20 cellular contexts compared by ENCODE assay signal in genomic region chr9:124594673-124595072, GRCh38.
A peak's percentile ranks its signal among the peaks of the same experiment; 100 is the strongest.
DNase-seq lines count a peak whose midpoint lies in the region; ATAC-seq, FAIRE-seq and TF ChIP-seq lines count a peak whose summit lies in the region.
"Had no signal": no experiment of that assay in that cellular context is flagged by ENCODE, and none has a peak within 500 bp of the region (broad histone marks: within the 10 kb centered on the region; RNA-seq: fewer than 3 reads in every experiment).

No MANE protein-coding gene starts in this region.

- no peak for TF ChIP-seq CTCF in astrocyte (IDR thresholded peaks at IDR 0.05; ENCODE audit: insufficient read depth, low read depth, low read length)

- H3K9me3 ChIP-seq in HUES6 (ENCODE audit: control insufficient read depth, insufficient read depth, low read depth, low read length): no peaks in the 10 kb centered on the region
- H3K9me3 ChIP-seq in astrocyte (ENCODE audit: insufficient read depth, low read depth, low read length): no peaks in the 10 kb centered on the region
- H3K9me3 ChIP-seq in iPS-18c (ENCODE audit: control insufficient read depth, insufficient read depth, low read length): no peaks in the 10 kb centered on the region
- H3K9me3 ChIP-seq: BLaER1 treated with 17β-estradiol and CSF1 and Interleukin-3, amounts not matched to agents 10 nM and 100 nM; esophagus squamous epithelium; tibial artery had no signal

- H3K27ac Mint-ChIP-seq in astrocyte (ENCODE audit: unreplicated experiment): peak overlapping the region; percentile 77
- H3K27ac Mint-ChIP-seq: stimulated activated effector memory CD8-positive, alpha-beta T cell treated with anti-CD3 and anti-CD28 coated beads, Interleukin-12 subunit alpha, Interleukin-12 subunit beta, amount 100 ng/mL, for 72 hours had no signal

- peaks cover 77% of the 10 kb centered on the region for H3K4me1 ChIP-seq in HUES6 (ENCODE audit: control insufficient read depth, insufficient read depth, low read length)
- H3K4me1 ChIP-seq in astrocyte (ENCODE audit: insufficient read depth, low read length): no peaks in the 10 kb centered on the region
- H3K4me1 ChIP-seq: tibial artery had no signal

- ATAC-seq in HG02798 (IDR thresholded peaks at IDR 0.05; ENCODE audit: poor library complexity, unreplicated experiment): no peak
- ATAC-seq: PC-3; stimulated activated effector memory CD8-positive, alpha-beta T cell treated with anti-CD3 and anti-CD28 coated beads, Interleukin-12 subunit alpha, Interleukin-12 subunit beta, amount 100 ng/mL, for 72 hours had no signal

- H3K9ac ChIP-seq in HUES6 (ENCODE audit: low read length) (peak overlapping the region; percentile 41), astrocyte (ENCODE audit: low read length) (no peak overlapping the region)
- H3K9ac ChIP-seq: BLaER1 treated with 17β-estradiol and CSF1 and Interleukin-3, amounts not matched to agents 10 nM and 100 nM had no signal

- H3K4me1 Mint-ChIP-seq in astrocyte (ENCODE audit: low read depth, unreplicated experiment): peaks cover 64% of the 10 kb centered on the region
- H3K4me1 Mint-ChIP-seq: stimulated activated effector memory CD8-positive, alpha-beta T cell treated with anti-CD3 and anti-CD28 coated beads, Interleukin-12 subunit alpha, Interleukin-12 subunit beta, amount 100 ng/mL, for 72 hours had no signal

- H3K4me3 ChIP-seq in HUES6 (ENCODE audit: low read depth, low read length) (peak overlapping the region; percentile 43), astrocyte (ENCODE audit: insufficient read depth, low read depth, low read length) (no peak overlapping the region), iPS-18c (ENCODE audit: insufficient read depth, low read depth, low read length) (peak overlapping the region; percentile 26; the same call in 1 of the 2 replicates)
- H3K4me3 ChIP-seq: BLaER1 treated with 17β-estradiol and CSF1 and Interleukin-3, amounts not matched to agents 10 nM and 100 nM; esophagus squamous epithelium; tibial artery had no signal

- no peaks in the 10 kb centered on the region for H3K36me3 Mint-ChIP-seq in astrocyte (ENCODE audit: low read depth, unreplicated experiment)
- H3K36me3 Mint-ChIP-seq: stimulated activated effector memory CD8-positive, alpha-beta T cell treated with anti-CD3 and anti-CD28 coated beads, Interleukin-12 subunit alpha, Interleukin-12 subunit beta, amount 100 ng/mL, for 72 hours had no signal

- peak overlapping the region; percentile 95 for H3K27ac ChIP-seq in HUES6 (ENCODE audit: low read depth, low read length)
- no peak overlapping the region for H3K27ac ChIP-seq in astrocyte (ENCODE audit: low read depth, low read length)
- H3K27ac ChIP-seq: BLaER1 treated with 17β-estradiol and CSF1 and Interleukin-3, amounts not matched to agents 10 nM and 100 nM; dorsolateral prefrontal cortex; esophagus squamous epithelium; tibial artery had no signal

- no peak for TF ChIP-seq POLR2A in GM12891 (IDR thresholded peaks at IDR 0.05; ENCODE audit: low read depth, low read length)

- H3K27me3 ChIP-seq in HUES6 (ENCODE audit: control insufficient read depth, insufficient read depth, low read length) (no peaks in the 10 kb centered on the region), astrocyte (ENCODE audit: insufficient read depth, low read length) (no peaks in the 10 kb centered on the region)
- H3K27me3 ChIP-seq: BLaER1 treated with 17β-estradiol and CSF1 and Interleukin-3, amounts not matched to agents 10 nM and 100 nM; dorsolateral prefrontal cortex; esophagus squamous epithelium had no signal

- no peaks in the 10 kb centered on the region for H4K20me1 ChIP-seq in astrocyte (ENCODE audit: insufficient read depth, low read length)
- H4K20me1 ChIP-seq: BLaER1 treated with 17β-estradiol and CSF1 and Interleukin-3, amounts not matched to agents 10 nM and 100 nM had no signal

- no peak for FAIRE-seq in astrocyte (lab: Jason Lieb, UNC)
- no peak for FAIRE-seq in GM12891 (lab: Jason Lieb, UNC)
- FAIRE-seq: GM18507, small intestine had no signal

- H3K4me3 Mint-ChIP-seq in astrocyte (ENCODE audit: unreplicated experiment): peak overlapping the region; percentile 82
- H3K4me3 Mint-ChIP-seq: stimulated activated effector memory CD8-positive, alpha-beta T cell treated with anti-CD3 and anti-CD28 coated beads, Interleukin-12 subunit alpha, Interleukin-12 subunit beta, amount 100 ng/mL, for 72 hours had no signal

- no peaks in the 10 kb centered on the region for H3K79me2 ChIP-seq in astrocyte (ENCODE audit: insufficient read depth, low read length)

- H3K36me3 ChIP-seq in HUES6 (ENCODE audit: control insufficient read depth, insufficient read depth, low read length) (no peaks in the 10 kb centered on the region), astrocyte (ENCODE audit: insufficient read depth, low read length) (no peaks in the 10 kb centered on the region)
- H3K36me3 ChIP-seq: BLaER1 treated with 17β-estradiol and CSF1 and Interleukin-3, amounts not matched to agents 10 nM and 100 nM; esophagus squamous epithelium; tibial artery had no signal

- DNase-seq in astrocyte (ENCODE audit: low read depth): no peak
- DNase-seq in pons (ENCODE audit: low spot score): peak; percentile 27
- no peak for DNase-seq in NCI-H1417 treated with DMSO at 0.1 percent for 48 hours (lab: John Stamatoyannopoulos, UW)
- no peak for DNase-seq in GM12891 (ENCODE audit: insufficient read length, low spot score)
- no peak for DNase-seq in stimulated activated CD4-positive, alpha-beta T cell treated with anti-CD3 and anti-CD28 coated beads, Interleukin-15, amount 100 ng/mL, for 24 hours
- DNase-seq: activated naive CD4-positive, alpha-beta T cell treated with anti-CD3 and anti-CD28 coated beads, Interleukin-2, amount 50 U/mL, for 16 hours; activated T-cell treated with anti-CD3 and anti-CD28 coated beads, Interleukin-2, amount 50 U/mL, for 1 hour; dorsolateral prefrontal cortex; esophagus squamous epithelium; NCI-H1436; PC-3; posterior cingulate gyrus; small intestine; tibial artery had no signal

- no peaks in the 10 kb centered on the region for H3K9me3 Mint-ChIP-seq in astrocyte (ENCODE audit: unreplicated experiment)
- H3K9me3 Mint-ChIP-seq: stimulated activated effector memory CD8-positive, alpha-beta T cell treated with anti-CD3 and anti-CD28 coated beads, Interleukin-12 subunit alpha, Interleukin-12 subunit beta, amount 100 ng/mL, for 72 hours had no signal

- H3K4me2 ChIP-seq in astrocyte (ENCODE audit: low read length): no peak overlapping the region

- H2AFZ ChIP-seq in astrocyte (ENCODE audit: low read depth, low read length): no peak overlapping the region

- no peaks in the 10 kb centered on the region for H3K27me3 Mint-ChIP-seq in astrocyte (ENCODE audit: low read depth, unreplicated experiment)

TF ChIP-seq in GM12891, 5 proteins besides CTCF, POLR2A, EP300 and RAD21:
- no peak for TF ChIP-seq TAF1 (IDR thresholded peaks at IDR 0.05; ENCODE audit: low read depth, low read length)
- TF ChIP-seq PAX5 (IDR thresholded peaks at IDR 0.05; ENCODE audit: insufficient read depth, low read length, severe bottlenecking): no peak
- no peak for TF ChIP-seq POLR2AphosphoS5 (IDR thresholded peaks at IDR 0.05; ENCODE audit: low read depth, low read length)
- TF ChIP-seq SPI1 (IDR thresholded peaks at IDR 0.05; ENCODE audit: low read depth, low read length): no peak
- TF ChIP-seq POU2F2 (IDR thresholded peaks at IDR 0.05; ENCODE audit: low read depth, low read length): no peak
